Comparison of ENCODE assay signal across 18 cellular contexts in genomic region chr7:156151082-156151481, GRCh38.
"Had no signal": no experiment of that assay in that cellular context is flagged by ENCODE, and none has a peak within 500 bp of the region (broad histone marks: within the 10 kb centered on the region; RNA-seq: fewer than 3 reads in every experiment).

No MANE protein-coding gene starts in this region.

- H3K36me3 Mint-ChIP-seq: activated naive CD4-positive, alpha-beta T cell treated with anti-CD3 and anti-CD28 coated beads, Interleukin-2, amount 50 U/mL, for 24 hours; naive thymus-derived CD8-positive, alpha-beta T cell had no signal

- H3K27ac Mint-ChIP-seq: activated naive CD4-positive, alpha-beta T cell treated with anti-CD3 and anti-CD28 coated beads, Interleukin-2, amount 50 U/mL, for 24 hours; effector memory CD8-positive, alpha-beta T cell; naive thymus-derived CD8-positive, alpha-beta T cell; WTC11 had no signal

- H3K4me1 ChIP-seq: esophagus squamous epithelium, gastrocnemius medialis, heart left ventricle, left ventricle myocardium inferior, upper lobe of left lung had no signal

- H3K27ac ChIP-seq: brain microvascular endothelial cell, esophagus squamous epithelium, gastrocnemius medialis, heart left ventricle, left ventricle myocardium inferior, upper lobe of left lung had no signal

- H3K27me3 ChIP-seq: brain microvascular endothelial cell, gastrocnemius medialis, upper lobe of left lung had no signal

- DNase-seq: activated gamma-delta T cell treated with Interleukin-2 at 50 U/mL for 16 hours; activated T-cell treated with anti-CD3 and anti-CD28 coated beads, Interleukin-2, amount 50 U/mL, for 1 hour; aorta; brain microvascular endothelial cell; caudate nucleus; effector memory CD8-positive, alpha-beta T cell; esophagus squamous epithelium; gastrocnemius medialis; heart left ventricle; left ventricle myocardium inferior; naive thymus-derived CD8-positive, alpha-beta T cell; retina; stimulated activated CD4-positive, alpha-beta T cell treated with anti-CD3 and anti-CD28 coated beads, Interleukin-4, amount 100 ng/mL, for 24 hours; stimulated activated naive CD4-positive, alpha-beta T cell treated with Interleukin-2 at 50 U/mL for 16 hours; T-helper 9 cell; upper lobe of left lung had no signal

- H3K9me3 ChIP-seq: esophagus squamous epithelium, gastrocnemius medialis, heart left ventricle, left ventricle myocardium inferior, upper lobe of left lung had no signal

- H3K4me1 Mint-ChIP-seq: activated naive CD4-positive, alpha-beta T cell treated with anti-CD3 and anti-CD28 coated beads, Interleukin-2, amount 50 U/mL, for 24 hours; naive thymus-derived CD8-positive, alpha-beta T cell had no signal

- H3K4me3 ChIP-seq: esophagus squamous epithelium, gastrocnemius medialis, heart left ventricle, left ventricle myocardium inferior, upper lobe of left lung had no signal

- ATAC-seq: effector memory CD8-positive, alpha-beta T cell; gastrocnemius medialis; heart left ventricle; naive thymus-derived CD8-positive, alpha-beta T cell; WTC11 had no signal

- H3K9me3 Mint-ChIP-seq: activated naive CD4-positive, alpha-beta T cell treated with anti-CD3 and anti-CD28 coated beads, Interleukin-2, amount 50 U/mL, for 24 hours; effector memory CD8-positive, alpha-beta T cell; naive thymus-derived CD8-positive, alpha-beta T cell had no signal

- H3K4me3 Mint-ChIP-seq: activated naive CD4-positive, alpha-beta T cell treated with anti-CD3 and anti-CD28 coated beads, Interleukin-2, amount 50 U/mL, for 24 hours; effector memory CD8-positive, alpha-beta T cell; naive thymus-derived CD8-positive, alpha-beta T cell; WTC11 had no signal

- H3K36me3 ChIP-seq: brain microvascular endothelial cell, esophagus squamous epithelium, gastrocnemius medialis, heart left ventricle, left ventricle myocardium inferior, upper lobe of left lung had no signal
